2 cellular contexts compared by ENCODE assay signal in genomic region chr1:234250747-234251146, GRCh38.
TF ChIP-seq lines count a peak whose summit lies in the region.

No MANE protein-coding gene starts in this region.

TF ChIP-seq in GM23338, 12 proteins besides CTCF, POLR2A, EP300 and RAD21:
- TF ChIP-seq NANOG (IDR thresholded peaks at IDR 0.05; ENCODE audit: borderline replicate concordance) = no peak
- no peak for TF ChIP-seq ZNF462 (CRISPR knock-in tag; IDR thresholded peaks at IDR 0.05)
- no peak for TF ChIP-seq EZH2 (IDR thresholded peaks at IDR 0.05; ENCODE audit: low read depth, unreplicated experiment)
- no peak for TF ChIP-seq JUNB (IDR thresholded peaks at IDR 0.05; ENCODE audit: unreplicated experiment)
- TF ChIP-seq CREB1 (CRISPR knock-in tag; IDR thresholded peaks at IDR 0.05; ENCODE audit: low read depth) = no peak
- no peak for TF ChIP-seq ZNF331 (CRISPR knock-in tag; IDR thresholded peaks at IDR 0.05; ENCODE audit: low read depth)
- TF ChIP-seq EZH2phosphoT487 (IDR thresholded peaks at IDR 0.05; ENCODE audit: unreplicated experiment) = no peak
- no peak for TF ChIP-seq ETS1 (IDR thresholded peaks at IDR 0.05)

TF ChIP-seq in H1, 55 proteins besides CTCF, POLR2A, EP300 and RAD21:
- peak; percentile 42; the same call in 1 of the 2 replicates for TF ChIP-seq CEBPB (IDR thresholded peaks at IDR 0.05; ENCODE audit: low read depth, low read length)
- TF ChIP-seq FOSL1 (IDR thresholded peaks at IDR 0.05; ENCODE audit: insufficient read depth, low read depth, low read length) = no peak
